In genomic region chr12:7091660-7092228, GRCh38 we compare ENCODE assay signal across 1 cellular context.
TF ChIP-seq lines count a peak whose summit lies in the region.

No MANE protein-coding gene starts in this region.

TF ChIP-seq in HepG2, 621 proteins besides CTCF, POLR2A, EP300 and RAD21:
- TF ChIP-seq ZSCAN25 (CRISPR knock-in tag; IDR thresholded peaks at IDR 0.05) (peak; percentile 65), ZNF891 (CRISPR knock-in tag; IDR thresholded peaks at IDR 0.05) (peak; percentile 46; the same call in 1 of the 2 replicates), PRDM10 (CRISPR knock-in tag; IDR thresholded peaks at IDR 0.05; ENCODE audit: low read depth) (peak; percentile 31), KDM2A (CRISPR knock-in tag; IDR thresholded peaks at IDR 0.05; ENCODE audit: borderline replicate concordance, low read depth) (peak; percentile 10; the same call in 1 of the 2 replicates), ZNF800 (CRISPR knock-in tag; IDR thresholded peaks at IDR 0.05) (no peak)
